ENCODE assay signal across 35 cellular contexts in genomic region chrX:43962636-43963035, GRCh38. TPM values are rescaled to one million over a fixed set of nuclear protein-coding genes. Genes with fewer than 3 reads are reported as not detected.
"Had no signal": no experiment of that assay in that cellular context is flagged by ENCODE, and none has a peak within 500 bp of the region (broad histone marks: within the 10 kb centered on the region; RNA-seq: fewer than 3 reads in every experiment).

No MANE protein-coding gene starts in this region.

- H3K9me3 ChIP-seq: ascending aorta, Peyer's patch had no signal

- H3K36me3 ChIP-seq: ascending aorta, Peyer's patch, WERI-Rb-1 had no signal

- H3K27me3 ChIP-seq: ascending aorta, Peyer's patch had no signal

- ATAC-seq: activated CD8-positive, alpha-beta T cell treated with anti-CD3 and anti-CD28 coated beads for 36 hours; activated T-cell treated with anti-CD3 and anti-CD28 coated beads, Interleukin-2, amount 50 U/mL, for 72 hours; activated T-helper 17 cell treated with anti-CD3 and anti-CD28 coated beads, Interleukin-2, amount 50 U/mL, for 72 hours; PC-3 had no signal

- H3K4me3 ChIP-seq: ascending aorta, Peyer's patch had no signal

- DNase-seq: activated CD4-positive, alpha-beta T cell treated with anti-CD3 and anti-CD28 coated beads, Interleukin-2, amount 10 ng/mL, durations not matched to agents 24 days and 14 days; activated CD4-positive, alpha-beta T cell treated with anti-CD3 and anti-CD28 coated beads, Interleukin-2, amount 50 U/mL, for 4 hours; activated CD4-positive, CD25-positive, alpha-beta regulatory T cell; activated CD8-positive, alpha-beta T cell treated with anti-CD3 and anti-CD28 coated beads for 36 hours; activated effector memory CD4-positive, alpha-beta T cell treated with anti-CD3 and anti-CD28 coated beads, Interleukin-2, amount 50 U/mL, for 16 hours; activated naive CD4-positive, alpha-beta T cell; activated naive CD4-positive, alpha-beta T cell treated with anti-CD3 and anti-CD28 coated beads, Interleukin-2, amount 50 U/mL, for 16 hours; activated naive CD8-positive, alpha-beta T cell treated with anti-CD3 and anti-CD28 coated beads for 36 hours; activated T-cell treated with anti-CD3 and anti-CD28 coated beads, Interleukin-2, amount 50 U/mL, for 1 hour; activated T-cell treated with anti-CD3 and anti-CD28 coated beads, Interleukin-2, amount 50 U/mL, for 72 hours; amniotic stem cell; Karpas-422; KBM-7; NCI-H1048; NCI-H1105 treated with DMSO at 0.1 percent for 48 hours; NCI-H1436; NCI-H1694; NCI-H1930; NCI-H2081 treated with DMSO at 0.1 percent for 48 hours; NCI-H226; NCI-H524 treated with DMSO at 0.1 percent for 48 hours; NK-92 treated with Interleukin-12 subunit alpha and Interleukin-12 subunit beta, amount 100 ng/mL, for 24 hours; PC-3; Peyer's patch; RPMI8226; SW 1271; T-helper 1 cell; T-helper 2 cell; T-helper 9 cell; WERI-Rb-1 had no signal

RNA-seq across cellular contexts. Expression of gene NDP, which starts 10.6 kb away (rescaled TPM):
- total RNA-seq: activated CD4-positive, alpha-beta T cell treated with anti-CD3 and anti-CD28 coated beads, Interleukin-2, amount 10 ng/mL, durations not matched to agents 24 days and 14 days; activated CD8-positive, alpha-beta memory T cell treated with anti-CD3 and anti-CD28 coated beads for 36 hours; activated CD8-positive, alpha-beta T cell treated with anti-CD3 and anti-CD28 coated beads for 36 hours; activated naive CD8-positive, alpha-beta T cell treated with anti-CD3 and anti-CD28 coated beads for 36 hours; activated T-cell treated with anti-CD3 and anti-CD28 coated beads, Interleukin-2, amount 50 U/mL, for 72 hours; ascending aorta; MCF 10A; NCI-H460 had no signal
